ENCODE assay signal across 17 cellular contexts in the genomic region with DNA sequence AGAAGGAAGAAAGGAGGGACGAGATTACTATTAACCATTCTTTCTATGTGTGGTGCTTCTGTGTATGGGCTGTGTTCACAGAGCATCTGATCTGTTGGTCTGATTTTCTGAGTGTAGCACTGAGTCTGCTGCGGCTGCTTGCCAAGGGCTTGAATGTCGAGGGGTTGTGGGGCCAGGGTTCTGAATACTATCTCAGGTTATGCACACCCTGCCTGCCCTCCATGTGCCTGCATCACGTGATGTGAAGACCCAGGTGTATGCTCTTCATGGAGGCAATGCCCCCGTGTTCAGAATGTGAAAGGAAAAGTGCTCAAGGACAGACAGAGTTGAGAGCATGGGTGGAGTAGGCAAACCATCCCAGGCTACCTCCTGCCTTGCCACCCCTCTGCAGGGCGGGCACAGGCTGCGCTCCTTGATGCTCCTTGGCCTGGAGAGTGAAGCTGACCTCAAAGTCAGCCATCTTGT.
DNase-seq lines count a peak whose midpoint lies in the region; TF ChIP-seq lines count a peak whose summit lies in the region.
"Had no signal": no experiment of that assay in that cellular context is flagged by ENCODE, and none has a peak within 500 bp of the region (broad histone marks: within the 10 kb centered on the region; RNA-seq: fewer than 3 reads in every experiment).

No MANE protein-coding gene starts in this region.

- H3K27me3 ChIP-seq in left ventricle myocardium inferior (ENCODE audit: low read depth): no peaks in the 10 kb centered on the region
- no peaks in the 10 kb centered on the region for H3K27me3 ChIP-seq in rectal smooth muscle tissue (ENCODE audit: control insufficient read depth, insufficient read depth, low read length)
- H3K27me3 ChIP-seq in vagina: no peaks in the 10 kb centered on the region
- H3K27me3 ChIP-seq: adrenal gland had no signal

- H3K9ac ChIP-seq in rectal smooth muscle tissue (ENCODE audit: low read length): no peak overlapping the region

- H3K4me3 ChIP-seq in left ventricle myocardium inferior: no peak overlapping the region
- H3K4me3 ChIP-seq in rectal smooth muscle tissue (ENCODE audit: low read length): no peak overlapping the region
- H3K4me3 ChIP-seq in vagina: peak overlapping the region in 1 of 2 donors; percentile 18
- H3K4me3 ChIP-seq: adrenal gland, K562 had no signal

- no peak for TF ChIP-seq CTCF in left ventricle myocardium inferior (IDR thresholded peaks at IDR 0.05; ENCODE audit: borderline replicate concordance)
- TF ChIP-seq CTCF in vagina (IDR thresholded peaks at IDR 0.05): no peak

- TF ChIP-seq POLR2A in vagina (IDR thresholded peaks at IDR 0.05): no peak

- DNase-seq in left ventricle myocardium inferior (no peak), vagina (ENCODE audit: extremely low spot score in 2 of 2) (peak in 1 of 2 donors; percentile 70), RKO (ENCODE audit: low spot score) (no peak), NCI-H187 treated with DMSO at 0.1 percent for 48 hours (lab: John Stamatoyannopoulos, UW) (no peak), NCI-H748 (lab: John Stamatoyannopoulos, UW; ENCODE audit: unreplicated experiment) (no peak)
- DNase-seq: activated CD8-positive, alpha-beta memory T cell treated with anti-CD3 and anti-CD28 coated beads, Interleukin-2, amount 10 ng/mL, durations not matched to agents 7 days and 5 days; activated effector memory CD4-positive, alpha-beta T cell treated with anti-CD3 and anti-CD28 coated beads, Interleukin-2, amount 50 U/mL, for 16 hours; adrenal gland; DMS 273 treated with DMSO at 0.1 percent for 48 hours; MV-4-11; natural killer cell; NCI-H748 treated with DMSO at 0.1 percent for 48 hours; stimulated activated naive CD8-positive, alpha-beta T cell treated with anti-CD3 and anti-CD28 coated beads, Interleukin-15, amount 100 ng/mL, for 72 hours had no signal

- intact Hi-C loops in left ventricle myocardium inferior (cut with micrococcal nuclease): no loop called here
- intact Hi-C loops in vagina (cut with DNase I): loop anchor here (10.0 kb wide), 1 partner anchor 278 kb away; no protein-coding TSS in a partner anchor

- H3K36me3 ChIP-seq in left ventricle myocardium inferior: peaks cover 63% of the 10 kb centered on the region
- peaks cover 17% of the 10 kb centered on the region for H3K36me3 ChIP-seq in rectal smooth muscle tissue (ENCODE audit: control insufficient read depth, insufficient read depth, low read length)
- H3K36me3 ChIP-seq in vagina: peaks cover 0 to 26% of the 10 kb centered on the region in 2 donors

- H3K27ac ChIP-seq in cingulate gyrus (ENCODE audit: low read depth, low read length): peak overlapping the region; percentile 24
- peak overlapping the region; percentile 75 for H3K27ac ChIP-seq in left ventricle myocardium inferior (replicated peaks)
- H3K27ac ChIP-seq in rectal smooth muscle tissue (ENCODE audit: low read depth, low read length): peak overlapping the region; percentile 53
- H3K27ac ChIP-seq in vagina: peak overlapping the region; percentile 95
- H3K27ac ChIP-seq: HL-60 had no signal

- H3K4me1 ChIP-seq in left ventricle myocardium inferior (peaks cover 100% of the 10 kb centered on the region), rectal smooth muscle tissue (ENCODE audit: control insufficient read depth, insufficient read depth, low read length) (peaks cover 61% of the 10 kb centered on the region), vagina (peaks cover 100% of the 10 kb centered on the region)

- H3K9me3 ChIP-seq in left ventricle myocardium inferior (replicated peaks) (no peaks in the 10 kb centered on the region), vagina (no peaks in the 10 kb centered on the region)
- H3K9me3 ChIP-seq: adrenal gland had no signal

Comparison
In these comparisons a context has a peak if more than half of its experiments do, and no peak if none do; other contexts are left out.
1. H3K27ac ChIP-seq: peak in every context shown above with its lines; median percentile 95 in vagina; 75 in left ventricle myocardium inferior; 53 in rectal smooth muscle tissue; 24 in cingulate gyrus.